In genomic region chr21:44752701-44753235, GRCh38 we compare ENCODE assay signal across 15 cellular contexts. TPM values are rescaled to one million over a fixed set of nuclear protein-coding genes. Genes with fewer than 3 reads are reported as not detected.
A peak's percentile ranks its signal among the peaks of the same experiment; 100 is the strongest.
DNase-seq lines count a peak whose midpoint lies in the region; ATAC-seq and TF ChIP-seq lines count a peak whose summit lies in the region.
"Had no signal": no experiment of that assay in that cellular context is flagged by ENCODE, and none has a peak within 500 bp of the region (broad histone marks: within the 10 kb centered on the region; RNA-seq: fewer than 3 reads in every experiment).

No MANE protein-coding gene starts in this region.

- H3K27ac ChIP-seq in neuronal stem cell (replicated peaks; ENCODE audit: low read length) = no peak overlapping the region
- H3K27ac ChIP-seq: brain microvascular endothelial cell, HL-60, testis had no signal

- H2BK15ac ChIP-seq in neuronal stem cell (ENCODE audit: low read length) = no peak overlapping the region

- H3K4me2 ChIP-seq in Loucy (ENCODE audit: low read depth, low read length, poor library complexity, severe bottlenecking) = no peak overlapping the region
- H3K4me2 ChIP-seq in neuronal stem cell (ENCODE audit: insufficient read depth, low read length, poor library complexity, severe bottlenecking) = no peak overlapping the region

- no peak overlapping the region for H4K91ac ChIP-seq in neuronal stem cell (ENCODE audit: low read depth, low read length, poor library complexity)

- H3K9ac ChIP-seq in Loucy (ENCODE audit: low read depth, low read length, poor library complexity, severe bottlenecking) (no peak overlapping the region), neuronal stem cell (ENCODE audit: low read depth, low read length, poor library complexity) (peak overlapping the region; percentile 13)

- H4K8ac ChIP-seq in neuronal stem cell (ENCODE audit: low read depth, low read length) = no peak overlapping the region

- H3K4me3 ChIP-seq in Loucy (ENCODE audit: low read length, poor library complexity, severe bottlenecking) = no peak overlapping the region
- H3K4me3 ChIP-seq in cardiac fibroblast (replicated peaks in 1 of 2; ENCODE audit: low read depth in 2 of 2, low read length in 2 of 2) = no peak overlapping the region
- H3K4me3 ChIP-seq in neuronal stem cell (ENCODE audit: low read length in 2 of 2) = peak overlapping the region in 1 of 2 donors; percentile 21
- H3K4me3 ChIP-seq: testis had no signal

- WGBS in neuronal stem cell (ENCODE audit: extremely low coverage in 2 of 2, insufficient read length in 2 of 2, insufficient replicate concordance in 1 of 2), 2 donors = no CpG with 5 or more reads among the region's 11 CpGs

- H3K79me1 ChIP-seq in neuronal stem cell (ENCODE audit: low read depth, low read length) = no peaks in the 10 kb centered on the region

- no peaks in the 10 kb centered on the region for H3F3A ChIP-seq in Loucy (ENCODE audit: low read depth)

- H3K23ac ChIP-seq in neuronal stem cell (ENCODE audit: low read depth, low read length, poor library complexity) = peak overlapping the region; percentile 4

- no peaks in the 10 kb centered on the region for H3K9me3 ChIP-seq in Loucy (ENCODE audit: insufficient read depth, low read depth, low read length)
- H3K9me3 ChIP-seq in neuronal stem cell (replicated peaks in 1 of 2; ENCODE audit: control insufficient read depth in 2 of 2, insufficient read depth in 1 of 2, low read depth in 1 of 2, low read length in 2 of 2) = peaks cover 0 to 4% of the 10 kb centered on the region in 2 donors
- H3K9me3 ChIP-seq: Caco-2, testis had no signal

- no peak overlapping the region for H2AK5ac ChIP-seq in neuronal stem cell (ENCODE audit: low read depth, low read length)

- H3K4ac ChIP-seq in neuronal stem cell (ENCODE audit: low read length) = no peak overlapping the region

- no peaks in the 10 kb centered on the region for H3K4me1 ChIP-seq in Loucy (ENCODE audit: insufficient read depth, low read length, poor library complexity, severe bottlenecking)
- peaks cover 2 to 12% of the 10 kb centered on the region in 2 donors for H3K4me1 ChIP-seq in neuronal stem cell (ENCODE audit: control insufficient read depth in 2 of 2, insufficient read depth in 1 of 2, low read depth in 1 of 2, low read length in 2 of 2)
- H3K4me1 ChIP-seq: Caco-2, testis had no signal

- H3K18ac ChIP-seq in neuronal stem cell (ENCODE audit: low read length) = peak overlapping the region; percentile 23

- ATAC-seq in GM18873 (IDR thresholded peaks at IDR 0.05; ENCODE audit: low FRiP score, unreplicated experiment) (no peak), left lobe of liver (no peak)

- no peak overlapping the region for H2BK12ac ChIP-seq in neuronal stem cell (ENCODE audit: low read length)

- H3K27me3 ChIP-seq in Loucy (ENCODE audit: insufficient read depth, low read length, poor library complexity, severe bottlenecking) (no peaks in the 10 kb centered on the region), neuronal stem cell (ENCODE audit: control insufficient read depth in 3 of 3, insufficient read depth in 3 of 3, low read depth in 1 of 3, low read length in 3 of 3) (peaks cover 0 to 9% (median 0%) of the 10 kb centered on the region in 3 experiments)
- H3K27me3 ChIP-seq: testis had no signal

- TF ChIP-seq CTCF in Loucy (conservative IDR thresholded peaks at IDR 0.05; ENCODE audit: low read length) = peak; percentile 24; the same call in 1 of the 2 replicates
- peak; percentile 16 for TF ChIP-seq CTCF in cardiac fibroblast (IDR thresholded peaks at IDR 0.05; ENCODE audit: low read depth, low read length)

- DNase-seq in ELR (ENCODE audit: low read depth) (peak; percentile 14), cardiac fibroblast (ENCODE audit: low read depth in 2 of 2) (peak; percentile 16 to 22), neuronal stem cell (ENCODE audit: low spot score) (no peak), COLO829 (ENCODE audit: low spot score) (no peak), left lobe of liver (ENCODE audit: low spot score) (no peak)
- DNase-seq: brain microvascular endothelial cell, Caco-2, NCI-H1105 treated with DMSO at 0.1 percent for 48 hours, testis had no signal

- H3K9me2 ChIP-seq in Loucy (replicated peaks; ENCODE audit: low read depth, low read length) = no peaks in the 10 kb centered on the region

- no peak overlapping the region for H3K14ac ChIP-seq in neuronal stem cell (ENCODE audit: low read length)

- H2BK120ac ChIP-seq in neuronal stem cell (ENCODE audit: low read depth, low read length) = no peak overlapping the region

- no peaks in the 10 kb centered on the region for H4K20me1 ChIP-seq in Loucy (ENCODE audit: insufficient read depth, low read length, poor library complexity, severe bottlenecking)

- H3K36me3 ChIP-seq in Loucy (ENCODE audit: insufficient read depth, low read length) = no peaks in the 10 kb centered on the region
- no peaks in the 10 kb centered on the region for H3K36me3 ChIP-seq in neuronal stem cell (replicated peaks in 1 of 2; ENCODE audit: control insufficient read depth in 2 of 2, insufficient read depth in 2 of 2, low read length in 2 of 2)
- H3K36me3 ChIP-seq: brain microvascular endothelial cell had no signal

- H2BK5ac ChIP-seq in neuronal stem cell (ENCODE audit: low read length) = no peak overlapping the region

- H2AFZ ChIP-seq in Loucy (ENCODE audit: low read length) = no peak overlapping the region
- no peak overlapping the region for H2AFZ ChIP-seq in neuronal stem cell (ENCODE audit: low read length)

- H3K79me2 ChIP-seq in Loucy (ENCODE audit: insufficient read depth, low read length) = no peaks in the 10 kb centered on the region

RNA-seq across cellular contexts. Expression of gene TSPEAR, which starts 41.4 kb away (rescaled TPM):
- polyA plus RNA-seq in neuronal stem cell (2013, experiment 1 of 2) = 0.04 TPM
- polyA plus RNA-seq in neuronal stem cell (2013, experiment 2 of 2) = 0.04 TPM
- total RNA-seq in left lobe of liver = not detected
- total RNA-seq: activated T-helper 2 cell treated with anti-CD3 and anti-CD28 coated beads, Interferon-gamma antibody, Interleukin-2, Interleukin-4, amounts not matched to agents 10 μg/mL and 5 μg/mL and 100 μg/mL, durations not matched to agents 14 hours and 24 hours and 36 hours had no signal

RNA-seq across cellular contexts. Expression of gene UBE2G2, which starts 48.9 kb away (rescaled TPM):
- 48.4 TPM for polyA plus RNA-seq in neuronal stem cell (2013, experiment 1 of 2)
- polyA plus RNA-seq in neuronal stem cell (2013, experiment 2 of 2) = 50.1 TPM
- total RNA-seq in left lobe of liver = 43.4 TPM

RNA-seq across cellular contexts. Expression of gene KRTAP10-12, which starts 55.8 kb away (rescaled TPM):
- not detected for polyA plus RNA-seq in neuronal stem cell (2013, experiment 1 of 2)
- not detected for polyA plus RNA-seq in neuronal stem cell (2013, experiment 2 of 2)
- not detected for total RNA-seq in left lobe of liver
- total RNA-seq: activated T-helper 2 cell treated with anti-CD3 and anti-CD28 coated beads, Interferon-gamma antibody, Interleukin-2, Interleukin-4, amounts not matched to agents 10 μg/mL and 5 μg/mL and 100 μg/mL, durations not matched to agents 14 hours and 24 hours and 36 hours; Caco-2; mucosa of gallbladder; testis had no signal
- polyA plus RNA-seq: esophagus had no signal

Comparison
In these comparisons a context has a peak if more than half of its experiments do, and no peak if none do; other contexts are left out.
1. DNase-seq: peak in ELR (single experiment) and cardiac fibroblast (2 of 2); none in neuronal stem cell (single experiment), COLO829 (single experiment) and left lobe of liver (single experiment).